12 cellular contexts compared by ENCODE assay signal in genomic region chr21:44049182-44049581, GRCh38. TPM values are rescaled to one million over a fixed set of nuclear protein-coding genes. Genes with fewer than 3 reads are reported as not detected.
DNase-seq lines count a peak whose midpoint lies in the region; ATAC-seq and TF ChIP-seq lines count a peak whose summit lies in the region.
"Had no signal": no experiment of that assay in that cellular context is flagged by ENCODE, and none has a peak within 500 bp of the region (broad histone marks: within the 10 kb centered on the region; RNA-seq: fewer than 3 reads in every experiment).

No MANE protein-coding gene starts in this region.

- no peak for DNase-seq in T-helper 2 cell treated with Interferon-gamma antibody and Interleukin-4, amounts not matched to agents 5 μg/mL and 100 μg/mL, for 36 hours (ENCODE audit: low spot score)
- DNase-seq in T-helper 2 cell, result no peak
- DNase-seq in T-helper 17 cell, result no peak
- no peak for DNase-seq in endothelial cell (ENCODE audit: low spot score)
- DNase-seq in stimulated activated effector memory CD8-positive, alpha-beta T cell treated with anti-CD3 and anti-CD28 coated beads, Interleukin-12 subunit alpha, Interleukin-12 subunit beta, amount 100 ng/mL, for 72 hours (ENCODE audit: low spot score in 2 of 2), result no peak
- DNase-seq in heart left ventricle, result no peak
- DNase-seq: activated gamma-delta T cell, colonic mucosa, MV-4-11 had no signal

- H3K9me3 Mint-ChIP-seq in T-helper 2 cell treated with Interferon-gamma antibody and Interleukin-4, amounts not matched to agents 5 μg/mL and 100 μg/mL, for 36 hours, result no peaks in the 10 kb centered on the region
- H3K9me3 Mint-ChIP-seq in endothelial cell (ENCODE audit: unreplicated experiment), result no peaks in the 10 kb centered on the region
- H3K9me3 Mint-ChIP-seq in stimulated activated effector memory CD8-positive, alpha-beta T cell treated with anti-CD3 and anti-CD28 coated beads, Interleukin-12 subunit alpha, Interleukin-12 subunit beta, amount 100 ng/mL, for 72 hours, result no peaks in the 10 kb centered on the region
- H3K9me3 Mint-ChIP-seq: type B pancreatic cell had no signal

- WGBS in heart left ventricle, 4 donors, result 77 to 82% (median 81%) methylated on average over 5 of the region's 5 CpGs

- TF ChIP-seq CTCF in endothelial cell (IDR thresholded peaks at IDR 0.05; ENCODE audit: unreplicated experiment) (no peak), heart left ventricle (IDR thresholded peaks at IDR 0.05) (no peak)

- H3K4me3 Mint-ChIP-seq in T-helper 2 cell treated with Interferon-gamma antibody and Interleukin-4, amounts not matched to agents 5 μg/mL and 100 μg/mL, for 36 hours, result no peak overlapping the region
- H3K4me3 Mint-ChIP-seq in T-helper 17 cell (no peak overlapping the region), endothelial cell (ENCODE audit: unreplicated experiment) (peak overlapping the region; percentile 25)
- no peak overlapping the region for H3K4me3 Mint-ChIP-seq in stimulated activated effector memory CD8-positive, alpha-beta T cell treated with anti-CD3 and anti-CD28 coated beads, Interleukin-12 subunit alpha, Interleukin-12 subunit beta, amount 100 ng/mL, for 72 hours
- H3K4me3 Mint-ChIP-seq: type B pancreatic cell had no signal

- ATAC-seq in T-helper 17 cell (no peak), HG02571 (IDR thresholded peaks at IDR 0.05; ENCODE audit: unreplicated experiment) (no peak), heart left ventricle (no peak), HG02798 (IDR thresholded peaks at IDR 0.05; ENCODE audit: poor library complexity, unreplicated experiment) (no peak)
- ATAC-seq in stimulated activated effector memory CD8-positive, alpha-beta T cell treated with anti-CD3 and anti-CD28 coated beads, Interleukin-12 subunit alpha, Interleukin-12 subunit beta, amount 100 ng/mL, for 72 hours, result no peak

- H3K27me3 ChIP-seq in heart left ventricle, result no peaks in the 10 kb centered on the region
- H3K27me3 ChIP-seq: colonic mucosa had no signal

- no peak overlapping the region for H3K27ac ChIP-seq in heart left ventricle
- H3K27ac ChIP-seq: colonic mucosa had no signal

- H3K9me3 ChIP-seq in T-helper 17 cell (ENCODE audit: control insufficient read depth, low read length, poor library complexity, severe bottlenecking) (no peaks in the 10 kb centered on the region), heart left ventricle (no peaks in the 10 kb centered on the region)
- H3K9me3 ChIP-seq: colonic mucosa had no signal

- H3K4me1 Mint-ChIP-seq in T-helper 2 cell treated with Interferon-gamma antibody and Interleukin-4, amounts not matched to agents 5 μg/mL and 100 μg/mL, for 36 hours (ENCODE audit: low read depth), result peaks cover 4% of the 10 kb centered on the region
- H3K4me1 Mint-ChIP-seq in T-helper 17 cell (peaks cover 14% of the 10 kb centered on the region), endothelial cell (ENCODE audit: unreplicated experiment) (peaks cover 7% of the 10 kb centered on the region)
- peaks cover 31% of the 10 kb centered on the region for H3K4me1 Mint-ChIP-seq in stimulated activated effector memory CD8-positive, alpha-beta T cell treated with anti-CD3 and anti-CD28 coated beads, Interleukin-12 subunit alpha, Interleukin-12 subunit beta, amount 100 ng/mL, for 72 hours

- TF ChIP-seq POLR2A in heart left ventricle (IDR thresholded peaks at IDR 0.05), result no peak

- H3K27ac Mint-ChIP-seq in T-helper 2 cell treated with Interferon-gamma antibody and Interleukin-4, amounts not matched to agents 5 μg/mL and 100 μg/mL, for 36 hours, result peak overlapping the region; percentile 27
- peak overlapping the region; percentile 93 for H3K27ac Mint-ChIP-seq in T-helper 17 cell
- no peak overlapping the region for H3K27ac Mint-ChIP-seq in endothelial cell (ENCODE audit: unreplicated experiment)
- H3K27ac Mint-ChIP-seq in stimulated activated effector memory CD8-positive, alpha-beta T cell treated with anti-CD3 and anti-CD28 coated beads, Interleukin-12 subunit alpha, Interleukin-12 subunit beta, amount 100 ng/mL, for 72 hours, result peak overlapping the region; percentile 95
- H3K27ac Mint-ChIP-seq: type B pancreatic cell had no signal

- H3K27me3 Mint-ChIP-seq in T-helper 2 cell treated with Interferon-gamma antibody and Interleukin-4, amounts not matched to agents 5 μg/mL and 100 μg/mL, for 36 hours (ENCODE audit: low read depth), result no peaks in the 10 kb centered on the region
- no peaks in the 10 kb centered on the region for H3K27me3 Mint-ChIP-seq in T-helper 17 cell
- H3K27me3 Mint-ChIP-seq in endothelial cell (ENCODE audit: unreplicated experiment), result no peaks in the 10 kb centered on the region
- H3K27me3 Mint-ChIP-seq: type B pancreatic cell had no signal

- peaks cover 0 to 77% (median 21%) of the 10 kb centered on the region in 9 donors for H3K36me3 ChIP-seq in heart left ventricle

- H3K4me1 ChIP-seq in heart left ventricle, result peaks cover 0 to 36% (median 24%) of the 10 kb centered on the region in 12 donors

- no peak overlapping the region for H3K4me3 ChIP-seq in heart left ventricle
- H3K4me3 ChIP-seq: colonic mucosa had no signal

- H3K36me3 Mint-ChIP-seq in T-helper 2 cell treated with Interferon-gamma antibody and Interleukin-4, amounts not matched to agents 5 μg/mL and 100 μg/mL, for 36 hours (ENCODE audit: low read depth), result peaks cover 32% of the 10 kb centered on the region
- H3K36me3 Mint-ChIP-seq in T-helper 17 cell (ENCODE audit: low read depth) (peaks cover 7% of the 10 kb centered on the region), endothelial cell (ENCODE audit: low read depth, unreplicated experiment) (peaks cover 12% of the 10 kb centered on the region)
- peaks cover 77% of the 10 kb centered on the region for H3K36me3 Mint-ChIP-seq in stimulated activated effector memory CD8-positive, alpha-beta T cell treated with anti-CD3 and anti-CD28 coated beads, Interleukin-12 subunit alpha, Interleukin-12 subunit beta, amount 100 ng/mL, for 72 hours

- intact Hi-C loops in heart left ventricle (cut with DNase I), result no loop called here

RNA-seq across cellular contexts. Expression of gene TRAPPC10, which starts 37.1 kb away (rescaled TPM):
- total RNA-seq in T-helper 17 cell, result 100 to 1,000 TPM; 107 to 122 TPM
- 28.4 TPM for total RNA-seq in endothelial cell (ENCODE audit: unreplicated experiment)
- total RNA-seq in heart left ventricle, result 10 to 100 TPM; 14.6 to 32.0 (median 22.5) TPM
- 10 to 100 TPM in 1 of 2 donors, 1 to 10 TPM in 1; 5.6 to 12.0 TPM for polyA plus RNA-seq in heart left ventricle

RNA-seq across cellular contexts. Expression of gene PWP2, which starts 58.0 kb away (rescaled TPM):
- 10 to 100 TPM; 21.9 to 28.7 TPM for total RNA-seq in T-helper 17 cell
- total RNA-seq in endothelial cell (ENCODE audit: unreplicated experiment), result 11.0 TPM
- total RNA-seq in heart left ventricle, result 10 to 100 TPM in 1 of 9 donors, 1 to 10 TPM in 6, under 1 TPM in 1, not detected in 1; 0.70 to 10.2 (median 5.0) TPM
- 1 to 10 TPM; 1.1 to 6.0 TPM for polyA plus RNA-seq in heart left ventricle
